20 cellular contexts compared by ENCODE assay signal in genomic region chr6:25010166-25010565, GRCh38.
DNase-seq lines count a peak whose midpoint lies in the region; ATAC-seq and TF ChIP-seq lines count a peak whose summit lies in the region.
"Had no signal": no experiment of that assay in that cellular context is flagged by ENCODE, and none has a peak within 500 bp of the region (broad histone marks: within the 10 kb centered on the region; RNA-seq: fewer than 3 reads in every experiment).

No MANE protein-coding gene starts in this region.

- H3K27me3 ChIP-seq in neuronal stem cell (ENCODE audit: control insufficient read depth in 3 of 3, insufficient read depth in 3 of 3, low read depth in 1 of 3, low read length in 3 of 3) (no peaks in the 10 kb centered on the region), foreskin keratinocyte (no peaks in the 10 kb centered on the region), lower lobe of right lung (ENCODE audit: low read depth) (no peaks in the 10 kb centered on the region)
- H3K27me3 ChIP-seq: heart left ventricle, uterus had no signal

- no peak overlapping the region for H3K14ac ChIP-seq in neuronal stem cell (ENCODE audit: low read length)

- H3K9me3 Mint-ChIP-seq in activated T-cell treated with anti-CD3 and anti-CD28 coated beads, Interleukin-2, amount 50 U/mL, for 72 hours, result no peaks in the 10 kb centered on the region
- no peaks in the 10 kb centered on the region for H3K9me3 Mint-ChIP-seq in activated naive CD8-positive, alpha-beta T cell treated with anti-CD3 and anti-CD28 coated beads for 36 hours
- H3K9me3 Mint-ChIP-seq: immature natural killer cell had no signal

- H3K4me1 Mint-ChIP-seq in activated T-cell treated with anti-CD3 and anti-CD28 coated beads, Interleukin-2, amount 50 U/mL, for 72 hours (ENCODE audit: low read depth), result peaks cover 86% of the 10 kb centered on the region
- H3K4me1 Mint-ChIP-seq in activated naive CD8-positive, alpha-beta T cell treated with anti-CD3 and anti-CD28 coated beads for 36 hours, result peaks cover 78% of the 10 kb centered on the region

- TF ChIP-seq CTCF in foreskin keratinocyte (conservative IDR thresholded peaks at IDR 0.05), result no peak
- TF ChIP-seq CTCF in lower lobe of right lung (IDR thresholded peaks at IDR 0.05), result no peak

- no peak overlapping the region for H2AFZ ChIP-seq in neuronal stem cell (ENCODE audit: low read length)

- no peak overlapping the region for H2BK12ac ChIP-seq in neuronal stem cell (ENCODE audit: low read length)

- ATAC-seq in activated T-cell treated with anti-CD3 and anti-CD28 coated beads, Interleukin-2, amount 50 U/mL, for 72 hours (replicated peaks in 1 of 2), result no peak
- no peak for ATAC-seq in foreskin keratinocyte
- ATAC-seq in lower lobe of right lung, result no peak
- ATAC-seq: heart left ventricle had no signal

- no peak overlapping the region for H2BK5ac ChIP-seq in neuronal stem cell (ENCODE audit: low read length)

- H3K36me3 ChIP-seq in KOPT-K1 (ENCODE audit: insufficient read depth, low read length) (peaks cover 3% of the 10 kb centered on the region), neuronal stem cell (replicated peaks in 1 of 2; ENCODE audit: control insufficient read depth in 2 of 2, insufficient read depth in 2 of 2, low read length in 2 of 2) (no peaks in the 10 kb centered on the region), lower lobe of right lung (no peaks in the 10 kb centered on the region)
- H3K36me3 ChIP-seq: heart left ventricle, uterus had no signal

- no peak overlapping the region for H3K9ac ChIP-seq in neuronal stem cell (ENCODE audit: low read depth, low read length, poor library complexity)
- H3K9ac ChIP-seq: KMS-11 had no signal

- no peak overlapping the region for H3K4ac ChIP-seq in neuronal stem cell (ENCODE audit: low read length)

- peaks cover 5 to 8% of the 10 kb centered on the region in 2 donors for H3K4me1 ChIP-seq in neuronal stem cell (ENCODE audit: control insufficient read depth in 2 of 2, insufficient read depth in 1 of 2, low read depth in 1 of 2, low read length in 2 of 2)
- H3K4me1 ChIP-seq in foreskin keratinocyte, result peaks cover 12% of the 10 kb centered on the region
- H3K4me1 ChIP-seq in lower lobe of right lung, result peaks cover 44% of the 10 kb centered on the region

- H3K23ac ChIP-seq in neuronal stem cell (ENCODE audit: low read depth, low read length, poor library complexity), result no peak overlapping the region

- no peak overlapping the region for H3K4me2 ChIP-seq in neuronal stem cell (ENCODE audit: insufficient read depth, low read length, poor library complexity, severe bottlenecking)
- H3K4me2 ChIP-seq: KMS-11 had no signal

- H4K91ac ChIP-seq in neuronal stem cell (ENCODE audit: low read depth, low read length, poor library complexity), result no peak overlapping the region

- H2BK120ac ChIP-seq in neuronal stem cell (ENCODE audit: low read depth, low read length), result no peak overlapping the region

- H2BK15ac ChIP-seq in neuronal stem cell (ENCODE audit: low read length), result no peak overlapping the region

- no peak overlapping the region for H3K4me3 ChIP-seq in neuronal stem cell (ENCODE audit: low read length in 2 of 2)
- no peak overlapping the region for H3K4me3 ChIP-seq in lower lobe of right lung
- H3K4me3 ChIP-seq: heart left ventricle, uterus had no signal

- H3K27ac ChIP-seq in KOPT-K1 (ENCODE audit: low read depth, low read length, poor library complexity, severe bottlenecking), result peak overlapping the region; percentile 7
- no peak overlapping the region for H3K27ac ChIP-seq in neuronal stem cell (replicated peaks; ENCODE audit: low read length)
- H3K27ac ChIP-seq in foreskin keratinocyte, result no peak overlapping the region
- H3K27ac ChIP-seq in lower lobe of right lung, result no peak overlapping the region
- H3K27ac ChIP-seq: heart left ventricle, KMS-11 had no signal

- no peaks in the 10 kb centered on the region for H3K79me1 ChIP-seq in neuronal stem cell (ENCODE audit: low read depth, low read length)

- peak overlapping the region; percentile 53 for H3K18ac ChIP-seq in neuronal stem cell (ENCODE audit: low read length)

- H3K27ac Mint-ChIP-seq in activated T-cell treated with anti-CD3 and anti-CD28 coated beads, Interleukin-2, amount 50 U/mL, for 72 hours, result peak overlapping the region; percentile 32
- peak overlapping the region; percentile 18 for H3K27ac Mint-ChIP-seq in activated naive CD8-positive, alpha-beta T cell treated with anti-CD3 and anti-CD28 coated beads for 36 hours

- intact Hi-C loops in lower lobe of right lung (cut with DNase I), result loop anchor here (10.0 kb wide), 1 partner anchor 155 kb away; no protein-coding TSS in a partner anchor

- DNase-seq in activated T-cell treated with anti-CD3 and anti-CD28 coated beads, Interleukin-2, amount 50 U/mL, for 72 hours, result no peak
- no peak for DNase-seq in activated T-cell treated with anti-CD3 and anti-CD28 coated beads, Interleukin-2, amount 50 U/mL, for 48 hours
- no peak for DNase-seq in activated naive CD8-positive, alpha-beta T cell treated with anti-CD3 and anti-CD28 coated beads for 36 hours
- DNase-seq in neuronal stem cell (ENCODE audit: low spot score) (no peak), foreskin keratinocyte (no peak), mucosa of gallbladder (ENCODE audit: low spot score) (no peak), lower lobe of right lung (no peak)
- DNase-seq: activated CD4-positive, alpha-beta T cell treated with anti-CD3 and anti-CD28 coated beads for 4 hours; Calu3; heart left ventricle; NCI-H1048; NCI-H2107; NCI-H526 treated with DMSO at 0.1 percent for 48 hours; SHP77; stimulated activated CD4-positive, alpha-beta T cell treated with anti-CD3 and anti-CD28 coated beads, Interleukin-4, amount 100 ng/mL, for 1 hour; substantia nigra; uterus had no signal

- WGBS in neuronal stem cell (ENCODE audit: extremely low coverage in 2 of 2, insufficient read length in 2 of 2, insufficient replicate concordance in 1 of 2), 2 donors, result no CpG with 5 or more reads among the region's 6 CpGs

- no peaks in the 10 kb centered on the region for H3K36me3 Mint-ChIP-seq in activated T-cell treated with anti-CD3 and anti-CD28 coated beads, Interleukin-2, amount 50 U/mL, for 72 hours (ENCODE audit: insufficient read depth in 2 of 2)
- H3K36me3 Mint-ChIP-seq in activated naive CD8-positive, alpha-beta T cell treated with anti-CD3 and anti-CD28 coated beads for 36 hours, result peaks cover 3% of the 10 kb centered on the region

- no peak overlapping the region for H4K8ac ChIP-seq in neuronal stem cell (ENCODE audit: low read depth, low read length)

- H2AK5ac ChIP-seq in neuronal stem cell (ENCODE audit: low read depth, low read length), result no peak overlapping the region

- H3K9me3 ChIP-seq in KOPT-K1 (ENCODE audit: insufficient read depth, low read length, poor library complexity, severe bottlenecking) (no peaks in the 10 kb centered on the region), neuronal stem cell (replicated peaks in 1 of 2; ENCODE audit: control insufficient read depth in 2 of 2, insufficient read depth in 1 of 2, low read depth in 1 of 2, low read length in 2 of 2) (no peaks in the 10 kb centered on the region), lower lobe of right lung (no peaks in the 10 kb centered on the region)
- H3K9me3 ChIP-seq: heart left ventricle, uterus had no signal

- no peaks in the 10 kb centered on the region for H3K27me3 Mint-ChIP-seq in activated T-cell treated with anti-CD3 and anti-CD28 coated beads, Interleukin-2, amount 50 U/mL, for 72 hours (ENCODE audit: low read depth)
- no peaks in the 10 kb centered on the region for H3K27me3 Mint-ChIP-seq in activated naive CD8-positive, alpha-beta T cell treated with anti-CD3 and anti-CD28 coated beads for 36 hours

- peak overlapping the region; percentile 16 to 53 for H3K4me3 Mint-ChIP-seq in activated T-cell treated with anti-CD3 and anti-CD28 coated beads, Interleukin-2, amount 50 U/mL, for 72 hours
- H3K4me3 Mint-ChIP-seq in activated naive CD8-positive, alpha-beta T cell treated with anti-CD3 and anti-CD28 coated beads for 36 hours, result no peak overlapping the region
